In the genomic region with DNA sequence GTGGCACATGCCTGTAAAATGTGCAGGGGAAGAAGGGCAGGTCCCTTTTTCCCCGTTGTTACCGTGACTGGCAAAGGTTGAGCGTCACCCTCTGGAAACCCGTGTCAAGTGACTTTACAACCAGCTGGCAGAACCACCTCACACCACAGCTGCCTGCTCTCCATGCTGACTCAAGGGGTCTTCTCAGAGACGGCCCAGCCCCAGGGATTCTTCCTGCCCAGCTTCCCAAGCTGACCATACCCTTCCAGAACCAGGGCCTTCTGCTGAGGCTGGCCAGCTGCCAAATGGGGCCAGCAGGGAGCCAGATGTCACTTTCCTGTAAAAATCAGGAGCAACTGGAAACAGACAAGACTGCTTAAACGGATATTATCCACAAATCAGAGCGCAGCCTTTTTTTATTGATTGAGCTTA, we compare ENCODE assay signal across 2 cellular contexts.
TF ChIP-seq lines count a peak whose summit lies in the region.

No MANE protein-coding gene starts in this region.

TF ChIP-seq in Ishikawa, 13 proteins besides CTCF, POLR2A, EP300 and RAD21 (continued from another document):
- TF ChIP-seq ZBTB7A (IDR thresholded peaks at IDR 0.05; ENCODE audit: low read depth): no peak
TF ChIP-seq in Ishikawa: peak in this region for 1.

TF ChIP-seq in endothelial cell of umbilical vein, 7 proteins besides CTCF, POLR2A, EP300 and RAD21 (continued from another document):
- no peak for TF ChIP-seq FOS (IDR thresholded peaks at IDR 0.05; ENCODE audit: borderline replicate concordance, insufficient read depth, low read length)
- no peak for TF ChIP-seq MAX (IDR thresholded peaks at IDR 0.05; ENCODE audit: insufficient read depth, insufficient read length)
- no peak for TF ChIP-seq JUN (IDR thresholded peaks at IDR 0.05; ENCODE audit: borderline replicate concordance, insufficient read depth, insufficient read length, low read depth)
- no peak for TF ChIP-seq POLR2AphosphoS5 (IDR thresholded peaks at IDR 0.05; ENCODE audit: insufficient read depth, low read depth, low read length)
- no peak for TF ChIP-seq GATA2 (IDR thresholded peaks at IDR 0.05; ENCODE audit: insufficient read depth, insufficient read length, low read depth, low read length)
- TF ChIP-seq EZH2 (IDR thresholded peaks at IDR 0.05; ENCODE audit: borderline replicate concordance, low read depth, low read length, severe bottlenecking): no peak
